In the genomic region with DNA sequence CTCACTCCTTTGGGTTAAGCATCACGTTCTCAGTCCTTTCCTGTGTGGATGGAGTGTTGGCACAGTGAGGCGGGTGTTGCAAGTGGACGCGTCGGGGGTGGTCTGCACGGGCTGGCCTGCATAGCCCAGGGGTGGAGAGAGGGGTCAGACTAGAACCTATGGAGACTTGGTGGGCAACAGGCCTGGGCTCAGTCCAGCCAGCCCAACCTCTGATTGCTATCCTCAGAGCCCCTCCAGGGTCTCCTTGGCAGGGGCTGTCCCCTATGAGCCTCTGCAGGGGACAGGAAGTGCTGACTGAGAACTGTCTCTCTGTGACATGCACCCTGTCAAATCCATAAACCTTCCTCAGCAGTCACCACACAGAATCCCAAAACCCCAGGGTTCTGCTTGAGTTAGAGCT, we compare ENCODE assay signal across 28 cellular contexts. TPM values are rescaled to one million over a fixed set of nuclear protein-coding genes. Genes with fewer than 3 reads are reported as not detected.
"Had no signal": no experiment of that assay in that cellular context is flagged by ENCODE, and none has a peak within 500 bp of the region (broad histone marks: within the 10 kb centered on the region; RNA-seq: fewer than 3 reads in every experiment).

No MANE protein-coding gene starts in this region.

- H3K9me3 ChIP-seq: esophagus muscularis mucosa, neutrophil, pancreas, psoas muscle, tibial artery, uterus had no signal

- H3K27ac Mint-ChIP-seq: activated CD8-positive, alpha-beta T cell treated with anti-CD3 and anti-CD28 coated beads, Interleukin-2, amount 10 ng/mL, durations not matched to agents 7 days and 5 days; activated naive CD8-positive, alpha-beta T cell treated with anti-CD3 and anti-CD28 coated beads for 36 hours; effector memory CD8-positive, alpha-beta T cell; memory B cell; stimulated activated naive CD8-positive, alpha-beta T cell treated with anti-CD3 and anti-CD28 coated beads, Interleukin-15, Interleukin-2, amounts not matched to agents 100 ng/mL and 50 ng/mL, for 24 hours; T-cell; T-helper 2 cell treated with Interferon-gamma antibody and Interleukin-4, amounts not matched to agents 5 μg/mL and 100 μg/mL, for 36 hours had no signal

- H3K9me3 Mint-ChIP-seq: activated naive CD8-positive, alpha-beta T cell treated with anti-CD3 and anti-CD28 coated beads for 36 hours; effector memory CD8-positive, alpha-beta T cell; memory B cell; stimulated activated naive CD8-positive, alpha-beta T cell treated with anti-CD3 and anti-CD28 coated beads, Interleukin-15, Interleukin-2, amounts not matched to agents 100 ng/mL and 50 ng/mL, for 24 hours; T-cell; T-helper 2 cell treated with Interferon-gamma antibody and Interleukin-4, amounts not matched to agents 5 μg/mL and 100 μg/mL, for 36 hours had no signal

- H3K36me3 ChIP-seq: esophagus muscularis mucosa, neutrophil, pancreas, tibial artery, uterus had no signal

- H3K27me3 Mint-ChIP-seq: activated naive CD8-positive, alpha-beta T cell treated with anti-CD3 and anti-CD28 coated beads for 36 hours; stimulated activated naive CD8-positive, alpha-beta T cell treated with anti-CD3 and anti-CD28 coated beads, Interleukin-15, Interleukin-2, amounts not matched to agents 100 ng/mL and 50 ng/mL, for 24 hours had no signal

- ATAC-seq: activated CD8-positive, alpha-beta T cell treated with anti-CD3 and anti-CD28 coated beads, Interleukin-2, amount 10 ng/mL, durations not matched to agents 7 days and 5 days; effector memory CD8-positive, alpha-beta T cell; pancreas; psoas muscle; right cardiac atrium; T-cell had no signal

- H3K27me3 ChIP-seq: neutrophil, pancreas, uterus had no signal

- H3K27ac ChIP-seq: dorsolateral prefrontal cortex, esophagus muscularis mucosa, neutrophil, pancreas, psoas muscle, tibial artery, uterus had no signal

- DNase-seq: activated CD4-positive, alpha-beta T cell treated with anti-CD3 and anti-CD28 coated beads for 1 hour; activated CD4-positive, alpha-beta T cell treated with anti-CD3 and anti-CD28 coated beads, Interleukin-2, amount 50 U/mL, for 1 hour; activated CD8-positive, alpha-beta T cell treated with anti-CD3 and anti-CD28 coated beads, Interleukin-2, amount 10 ng/mL, durations not matched to agents 7 days and 5 days; activated naive CD4-positive, alpha-beta T cell treated with Interleukin-2 at 50 U/mL for 16 hours; activated naive CD8-positive, alpha-beta T cell treated with anti-CD3 and anti-CD28 coated beads for 36 hours; activated T-cell treated with anti-CD3 and anti-CD28 coated beads, Interleukin-2, amount 50 U/mL, for 48 hours; central memory CD4-positive, alpha-beta T cell; effector memory CD8-positive, alpha-beta T cell; glutamatergic neuron; hippocampal formation; naive B cell; psoas muscle; right cardiac atrium; stimulated activated CD4-positive, alpha-beta T cell treated with anti-CD3 and anti-CD28 coated beads, Interleukin-12 subunit alpha, Interleukin-12 subunit beta, amount 100 ng/mL, for 4 hours; stimulated activated CD4-positive, alpha-beta T cell treated with anti-CD3 and anti-CD28 coated beads, Interleukin-4, amount 100 ng/mL, for 4 hours; tibial artery; uterus had no signal

- H3K4me1 Mint-ChIP-seq: activated naive CD8-positive, alpha-beta T cell treated with anti-CD3 and anti-CD28 coated beads for 36 hours; T-cell had no signal

- H3K4me3 Mint-ChIP-seq: activated CD8-positive, alpha-beta T cell treated with anti-CD3 and anti-CD28 coated beads, Interleukin-2, amount 10 ng/mL, durations not matched to agents 7 days and 5 days; activated naive CD8-positive, alpha-beta T cell treated with anti-CD3 and anti-CD28 coated beads for 36 hours; effector memory CD8-positive, alpha-beta T cell; memory B cell; naive B cell; stimulated activated naive CD8-positive, alpha-beta T cell treated with anti-CD3 and anti-CD28 coated beads, Interleukin-15, Interleukin-2, amounts not matched to agents 100 ng/mL and 50 ng/mL, for 24 hours; T-cell; T-helper 2 cell treated with Interferon-gamma antibody and Interleukin-4, amounts not matched to agents 5 μg/mL and 100 μg/mL, for 36 hours had no signal

- H3K4me3 ChIP-seq: dorsolateral prefrontal cortex, esophagus muscularis mucosa, pancreas, psoas muscle, tibial artery, uterus had no signal

RNA-seq across cellular contexts. Expression of a gene that starts 2.3 kb away (rescaled TPM):
- total RNA-seq: activated CD8-positive, alpha-beta T cell treated with anti-CD3 and anti-CD28 coated beads, Interleukin-2, amount 10 ng/mL, durations not matched to agents 7 days and 5 days; activated naive CD8-positive, alpha-beta T cell treated with anti-CD3 and anti-CD28 coated beads for 36 hours; astrocyte; frontal cortex; pancreas; psoas muscle; right cardiac atrium; skeletal muscle tissue; T-cell; uterus had no signal

RNA-seq across cellular contexts. Expression of a gene that starts 7.3 kb away (rescaled TPM):
- total RNA-seq: activated CD8-positive, alpha-beta T cell treated with anti-CD3 and anti-CD28 coated beads, Interleukin-2, amount 10 ng/mL, durations not matched to agents 7 days and 5 days; activated naive CD8-positive, alpha-beta T cell treated with anti-CD3 and anti-CD28 coated beads for 36 hours; astrocyte; esophagus muscularis mucosa; frontal cortex; psoas muscle; right cardiac atrium had no signal
